18 cellular contexts compared by ENCODE assay signal in the genomic region with DNA sequence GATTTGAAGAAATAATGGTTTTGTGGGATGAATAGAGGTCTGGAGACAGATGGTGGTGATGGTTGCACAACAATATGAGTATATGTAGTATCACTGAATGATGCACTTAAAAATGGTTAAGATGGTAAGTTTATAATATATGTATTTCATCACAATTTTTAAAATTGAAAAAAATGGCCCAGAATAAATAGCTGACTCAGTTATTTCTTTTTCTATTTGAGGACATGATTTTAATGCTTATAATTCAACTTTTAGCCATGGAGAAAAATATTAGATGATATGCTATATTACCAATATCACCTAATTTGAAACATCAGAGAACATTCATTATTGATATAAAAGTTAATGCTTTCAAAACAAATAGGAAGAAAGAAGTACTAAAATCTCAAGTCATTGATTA.
"Had no signal": no experiment of that assay in that cellular context is flagged by ENCODE, and none has a peak within 500 bp of the region (broad histone marks: within the 10 kb centered on the region; RNA-seq: fewer than 3 reads in every experiment).

No MANE protein-coding gene starts in this region.

- H3K27me3 ChIP-seq: SJSA1 had no signal

- H3K36me3 ChIP-seq: SJSA1 had no signal

- FAIRE-seq: RCC 7860 had no signal

- H3K27ac ChIP-seq: SJSA1, SK-N-MC had no signal

- DNase-seq: Karpas-422, KG1, MM.1S, NCI-H1092 treated with DMSO at 0.1 percent for 48 hours, NCI-H1436, NCI-H187, NCI-H2029, NCI-H2081 treated with DMSO at 0.1 percent for 48 hours, NCI-H2227 treated with DMSO at 0.1 percent for 48 hours, NCI-H510A, NCI-H524 treated with DMSO at 0.1 percent for 48 hours, NCI-H774, Right ventricle myocardium superior, RPMI8226, SIG-M5 had no signal

- H3K4me1 ChIP-seq: SJSA1 had no signal

- H3K4me3 ChIP-seq: SJSA1, SK-N-MC had no signal
